Comparison of ENCODE assay signal across 23 cellular contexts in genomic region chr1:88803444-88803843, GRCh38.
"Had no signal": no experiment of that assay in that cellular context is flagged by ENCODE, and none has a peak within 500 bp of the region (broad histone marks: within the 10 kb centered on the region; RNA-seq: fewer than 3 reads in every experiment).

No MANE protein-coding gene starts in this region.

- H3K27me3 Mint-ChIP-seq: memory B cell; natural killer cell treated with Interleukin-12 subunit alpha and Interleukin-12 subunit beta and Interleukin-15 and Interleukin-18, amount 100 ng/mL, for 72 hours; progenitor cell of endocrine pancreas; type B pancreatic cell had no signal

- H3K4me3 ChIP-seq: esophagus muscularis mucosa, hepatocyte, left ventricle myocardium inferior, lower lobe of right lung, neural progenitor cell, pancreas, suprapubic skin, thyroid gland had no signal

- H3K4me2 ChIP-seq: hepatocyte, neural progenitor cell had no signal

- DNase-seq: effector memory CD4-positive, alpha-beta T cell; head of caudate nucleus; kidney; left cardiac atrium; left ventricle myocardium inferior; lower lobe of right lung; nucleus accumbens; pancreas; right cardiac atrium; stimulated activated CD4-positive, alpha-beta T cell treated with anti-CD3 and anti-CD28 coated beads, Interleukin-4, amount 100 ng/mL, for 1 hour; stimulated activated CD8-positive, alpha-beta memory T cell treated with anti-CD3 and anti-CD28 coated beads, Interleukin-4, amount 100 ng/mL, for 48 hours; stimulated activated naive CD8-positive, alpha-beta T cell treated with anti-CD3 and anti-CD28 coated beads, Interleukin-15, Interleukin-2, amounts not matched to agents 100 U/mL and 50 U/mL, for 24 hours; thyroid gland had no signal

- H2AFZ ChIP-seq: hepatocyte, neural progenitor cell had no signal

- H3K27ac Mint-ChIP-seq: mesothelial cell of epicardium; natural killer cell treated with Interleukin-12 subunit alpha and Interleukin-12 subunit beta and Interleukin-15 and Interleukin-18, amount 100 ng/mL, for 72 hours; neural progenitor cell; progenitor cell of endocrine pancreas; stimulated activated effector memory CD8-positive, alpha-beta T cell treated with anti-CD3 and anti-CD28 coated beads, Interleukin-12 subunit alpha, Interleukin-12 subunit beta, amount 100 ng/mL, for 72 hours had no signal

- H3K27me3 ChIP-seq: esophagus muscularis mucosa, hepatocyte, neural progenitor cell, pancreas, suprapubic skin, thyroid gland had no signal

- ATAC-seq: left cardiac atrium; lower lobe of right lung; natural killer cell treated with Interleukin-12 subunit alpha and Interleukin-12 subunit beta and Interleukin-15 and Interleukin-18, amount 100 ng/mL, for 72 hours; pancreas; right cardiac atrium; stimulated activated effector memory CD8-positive, alpha-beta T cell treated with anti-CD3 and anti-CD28 coated beads, Interleukin-12 subunit alpha, Interleukin-12 subunit beta, amount 100 ng/mL, for 72 hours; stimulated activated naive CD8-positive, alpha-beta T cell treated with anti-CD3 and anti-CD28 coated beads, Interleukin-15, Interleukin-2, amounts not matched to agents 100 U/mL and 50 U/mL, for 24 hours had no signal

- H3K9me3 Mint-ChIP-seq: natural killer cell treated with Interleukin-12 subunit alpha and Interleukin-12 subunit beta and Interleukin-15 and Interleukin-18, amount 100 ng/mL, for 72 hours; neural progenitor cell; stimulated activated effector memory CD8-positive, alpha-beta T cell treated with anti-CD3 and anti-CD28 coated beads, Interleukin-12 subunit alpha, Interleukin-12 subunit beta, amount 100 ng/mL, for 72 hours had no signal

- H3K4me3 Mint-ChIP-seq: memory B cell; mesothelial cell of epicardium; natural killer cell treated with Interleukin-12 subunit alpha and Interleukin-12 subunit beta and Interleukin-15 and Interleukin-18, amount 100 ng/mL, for 72 hours; neural progenitor cell; stimulated activated effector memory CD8-positive, alpha-beta T cell treated with anti-CD3 and anti-CD28 coated beads, Interleukin-12 subunit alpha, Interleukin-12 subunit beta, amount 100 ng/mL, for 72 hours; type B pancreatic cell had no signal

- H3K27ac ChIP-seq: esophagus muscularis mucosa, hepatocyte, left ventricle myocardium inferior, lower lobe of right lung, neural progenitor cell, pancreas, suprapubic skin, thyroid gland had no signal

- H3K4me1 ChIP-seq: esophagus muscularis mucosa, left ventricle myocardium inferior, lower lobe of right lung, pancreas, suprapubic skin, thyroid gland had no signal

- H3K4me1 Mint-ChIP-seq: neural progenitor cell; stimulated activated effector memory CD8-positive, alpha-beta T cell treated with anti-CD3 and anti-CD28 coated beads, Interleukin-12 subunit alpha, Interleukin-12 subunit beta, amount 100 ng/mL, for 72 hours had no signal

- H3K79me2 ChIP-seq: hepatocyte had no signal

- H3K9me3 ChIP-seq: esophagus muscularis mucosa, left ventricle myocardium inferior, lower lobe of right lung, pancreas, suprapubic skin, thyroid gland had no signal
